28 cellular contexts compared by ENCODE assay signal in genomic region chr1:30144831-30145230, GRCh38.
"Had no signal": no experiment of that assay in that cellular context is flagged by ENCODE, and none has a peak within 500 bp of the region (broad histone marks: within the 10 kb centered on the region; RNA-seq: fewer than 3 reads in every experiment).

No MANE protein-coding gene starts in this region.

- H3K9me3 Mint-ChIP-seq: natural killer cell treated with Interleukin-12 subunit alpha and Interleukin-12 subunit beta and Interleukin-15 and Interleukin-18, amount 100 ng/mL, for 72 hours; stimulated activated effector memory CD8-positive, alpha-beta T cell treated with anti-CD3 and anti-CD28 coated beads, Interleukin-12 subunit alpha, Interleukin-12 subunit beta, amount 100 ng/mL, for 72 hours; stimulated activated naive CD8-positive, alpha-beta T cell treated with anti-CD3 and anti-CD28 coated beads, Interleukin-15, Interleukin-2, amounts not matched to agents 100 ng/mL and 50 ng/mL, for 24 hours had no signal

- H3K4me3 Mint-ChIP-seq: naive thymus-derived CD8-positive, alpha-beta T cell; natural killer cell treated with Interleukin-12 subunit alpha and Interleukin-12 subunit beta and Interleukin-15 and Interleukin-18, amount 100 ng/mL, for 72 hours; nephron progenitor cell; neural crest cell; stimulated activated effector memory CD8-positive, alpha-beta T cell treated with anti-CD3 and anti-CD28 coated beads, Interleukin-12 subunit alpha, Interleukin-12 subunit beta, amount 100 ng/mL, for 72 hours; stimulated activated naive B cell treated with anti-CD40 and anti-IgM and Interleukin-4, amounts not matched to agents 10 μg/mL and 1 μg/mL and 100 μg/mL, for 72 hours; stimulated activated naive CD8-positive, alpha-beta T cell treated with anti-CD3 and anti-CD28 coated beads, Interleukin-15, Interleukin-2, amounts not matched to agents 100 ng/mL and 50 ng/mL, for 24 hours had no signal

- H3K36me3 ChIP-seq: neutrophil, pancreas, prostate gland, right lobe of liver, sigmoid colon, stomach, thoracic aorta, thyroid gland, tibial nerve, upper lobe of left lung had no signal

- H3K4me3 ChIP-seq: pancreas, prostate gland, right lobe of liver, sigmoid colon, stomach, thoracic aorta, thyroid gland, tibial nerve, upper lobe of left lung had no signal

- H3K36me3 Mint-ChIP-seq: naive B cell; naive thymus-derived CD8-positive, alpha-beta T cell; natural killer cell treated with Interleukin-12 subunit alpha and Interleukin-12 subunit beta and Interleukin-15 and Interleukin-18, amount 100 ng/mL, for 72 hours; stimulated activated effector memory CD8-positive, alpha-beta T cell treated with anti-CD3 and anti-CD28 coated beads, Interleukin-12 subunit alpha, Interleukin-12 subunit beta, amount 100 ng/mL, for 72 hours; stimulated activated naive B cell treated with anti-CD40 and anti-IgM and Interleukin-4, amounts not matched to agents 10 μg/mL and 1 μg/mL and 100 μg/mL, for 72 hours had no signal

- FAIRE-seq: pancreas, small intestine, urothelium cell line had no signal

- DNase-seq: naive B cell; naive thymus-derived CD8-positive, alpha-beta T cell; nephron progenitor cell; pancreas; retina; right cardiac atrium; right lobe of liver; sigmoid colon; small intestine; stimulated activated CD4-positive, alpha-beta T cell treated with anti-CD3 and anti-CD28 coated beads, Interleukin-15, amount 100 ng/mL, for 24 hours; stimulated activated CD4-positive, alpha-beta T cell treated with anti-CD3 and anti-CD28 coated beads, Interleukin-2, amount 100 ng/mL, for 24 hours; stimulated activated CD4-positive, alpha-beta T cell treated with anti-CD3 and anti-CD28 coated beads, Interleukin-2, amount 100 ng/mL, for 48 hours; stimulated activated CD4-positive, alpha-beta T cell treated with anti-CD3 and anti-CD28 coated beads, Interleukin-4, amount 100 ng/mL, for 24 hours; stimulated activated naive B cell treated with anti-CD40 and anti-IgM and Interleukin-4, amounts not matched to agents 10 μg/mL and 1 μg/mL and 100 μg/mL, for 72 hours; stimulated activated naive CD4-positive, alpha-beta T cell treated with Interleukin-2 at 50 U/mL for 16 hours; stomach; thyroid gland; trophoblast cell; upper lobe of left lung had no signal

- H3K27ac Mint-ChIP-seq: naive B cell; naive thymus-derived CD8-positive, alpha-beta T cell; natural killer cell treated with Interleukin-12 subunit alpha and Interleukin-12 subunit beta and Interleukin-15 and Interleukin-18, amount 100 ng/mL, for 72 hours; nephron progenitor cell; stimulated activated effector memory CD8-positive, alpha-beta T cell treated with anti-CD3 and anti-CD28 coated beads, Interleukin-12 subunit alpha, Interleukin-12 subunit beta, amount 100 ng/mL, for 72 hours; stimulated activated naive B cell treated with anti-CD40 and anti-IgM and Interleukin-4, amounts not matched to agents 10 μg/mL and 1 μg/mL and 100 μg/mL, for 72 hours; stimulated activated naive CD8-positive, alpha-beta T cell treated with anti-CD3 and anti-CD28 coated beads, Interleukin-15, Interleukin-2, amounts not matched to agents 100 ng/mL and 50 ng/mL, for 24 hours had no signal

- H3K27me3 ChIP-seq: pancreas, right lobe of liver, thyroid gland, tibial nerve, upper lobe of left lung had no signal

- H3K4me1 Mint-ChIP-seq: naive B cell; neural crest cell; stimulated activated naive B cell treated with anti-CD40 and anti-IgM and Interleukin-4, amounts not matched to agents 10 μg/mL and 1 μg/mL and 100 μg/mL, for 72 hours had no signal
